8 cellular contexts compared by ENCODE assay signal in the genomic region with DNA sequence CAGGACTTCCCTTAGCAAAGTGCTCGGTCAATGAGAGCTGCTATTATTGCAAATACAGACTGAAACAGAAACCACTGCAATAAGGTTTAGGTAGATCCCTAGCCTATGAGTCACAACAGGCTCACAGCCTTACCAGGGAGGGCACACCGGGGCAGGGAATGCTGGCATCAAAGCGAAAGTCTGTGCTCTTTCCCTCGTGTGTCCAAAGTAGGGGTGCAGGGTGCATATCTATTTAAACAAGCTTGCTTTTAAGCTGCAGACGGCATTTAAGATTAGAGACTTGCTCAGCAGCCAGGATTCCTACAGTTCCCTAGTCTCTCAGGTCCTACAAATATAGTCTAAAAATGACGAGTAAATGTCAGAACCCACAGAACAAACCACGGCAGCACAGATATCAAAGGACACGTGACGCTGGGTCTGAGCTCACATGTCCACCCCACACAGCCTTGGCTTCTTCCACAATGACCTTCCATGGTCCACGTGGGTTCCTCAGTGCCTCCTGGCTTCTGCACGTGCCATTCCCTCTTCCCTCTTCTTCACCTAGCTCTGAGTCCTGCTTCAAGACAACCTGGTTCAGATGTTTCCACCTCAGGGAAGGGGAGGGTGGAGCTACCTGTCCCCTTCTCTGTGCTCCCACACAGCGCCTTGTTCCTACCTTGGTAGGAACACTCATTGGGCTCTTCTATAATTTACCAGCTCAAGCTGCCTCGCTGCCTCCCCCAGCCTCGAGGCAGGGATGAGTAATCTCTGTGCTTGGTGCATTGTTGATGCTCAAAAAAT.
DNase-seq lines count a peak whose midpoint lies in the region; ATAC-seq and TF ChIP-seq lines count a peak whose summit lies in the region.

No MANE protein-coding gene starts in this region.

- H3K27ac ChIP-seq in cardiac muscle cell = peak overlapping the region; percentile 66

- no peaks in the 10 kb centered on the region for H3K36me3 Mint-ChIP-seq in activated CD4-positive, alpha-beta memory T cell treated with anti-CD3 and anti-CD28 coated beads, Interleukin-2, amount 10 ng/mL, durations not matched to agents 7 days and 5 days (ENCODE audit: low read depth)
- peaks cover 15 to 18% of the 10 kb centered on the region in 2 donors for H3K36me3 Mint-ChIP-seq in CD14-positive monocyte

- no peaks in the 10 kb centered on the region for H3K9me3 ChIP-seq in cardiac muscle cell (ENCODE audit: low read depth)

- no peaks in the 10 kb centered on the region for H3K9me3 Mint-ChIP-seq in activated CD4-positive, alpha-beta memory T cell treated with anti-CD3 and anti-CD28 coated beads, Interleukin-2, amount 10 ng/mL, durations not matched to agents 7 days and 5 days
- H3K9me3 Mint-ChIP-seq in CD14-positive monocyte = no peaks in the 10 kb centered on the region

- POLR2A ChIA-PET in activated CD4-positive, alpha-beta memory T cell treated with anti-CD3 and anti-CD28 coated beads, Interleukin-2, amount 10 ng/mL, durations not matched to agents 7 days and 5 days (lab: Charles Lee) = interaction anchor here (0.9 to 2.3 kb wide), 2 partner anchors 8 to 16 kb away, joined by 3 to 6 read pairs; no protein-coding TSS in a partner anchor

- CTCF ChIA-PET in activated CD4-positive, alpha-beta memory T cell treated with anti-CD3 and anti-CD28 coated beads, Interleukin-2, amount 10 ng/mL, durations not matched to agents 7 days and 5 days (lab: Charles Lee) = interaction anchor here (0.8 to 2.3 kb wide), 3 partner anchors 8 to 106 kb away, joined by 3 to 11 read pairs (median 3); no protein-coding TSS in a partner anchor

- H3K27me3 ChIP-seq in cardiac muscle cell = no peaks in the 10 kb centered on the region

- intact Hi-C loops in CD14-positive monocyte (cut with micrococcal nuclease) = no loop called here

- H3K4me1 Mint-ChIP-seq in activated CD4-positive, alpha-beta memory T cell treated with anti-CD3 and anti-CD28 coated beads, Interleukin-2, amount 10 ng/mL, durations not matched to agents 7 days and 5 days = peaks cover 15% of the 10 kb centered on the region
- peaks cover 2% of the 10 kb centered on the region for H3K4me1 Mint-ChIP-seq in CD14-positive monocyte

- peak overlapping the region; percentile 26 for H3K4me3 Mint-ChIP-seq in activated CD4-positive, alpha-beta memory T cell treated with anti-CD3 and anti-CD28 coated beads, Interleukin-2, amount 10 ng/mL, durations not matched to agents 7 days and 5 days
- H3K4me3 Mint-ChIP-seq in CD14-positive monocyte = no peak overlapping the region

- no peak for TF ChIP-seq CTCF in AG09309 (IDR thresholded peaks at IDR 0.05; ENCODE audit: control insufficient read depth, insufficient read depth, low read depth, low read length, missing control alignments)
- no peak for TF ChIP-seq CTCF in cardiac muscle cell (IDR thresholded peaks at IDR 0.05; ENCODE audit: low read depth, low read length)
- TF ChIP-seq CTCF in CD14-positive monocyte (IDR thresholded peaks at IDR 0.05) = no peak

- ATAC-seq in GM19324 (IDR thresholded peaks at IDR 0.05; ENCODE audit: low FRiP score, unreplicated experiment) (peak; percentile 68), HG03378 (IDR thresholded peaks at IDR 0.05; ENCODE audit: unreplicated experiment) (peak; percentile 80)

- no peaks in the 10 kb centered on the region for H3K27me3 Mint-ChIP-seq in activated CD4-positive, alpha-beta memory T cell treated with anti-CD3 and anti-CD28 coated beads, Interleukin-2, amount 10 ng/mL, durations not matched to agents 7 days and 5 days
- H3K27me3 Mint-ChIP-seq in CD14-positive monocyte (ENCODE audit: low read depth in 3 of 3) = peaks cover 0 to 2% (median 0%) of the 10 kb centered on the region in 3 donors

- no peaks in the 10 kb centered on the region for H3K36me3 ChIP-seq in cardiac muscle cell

- peak; percentile 25 for DNase-seq in AG09309 (ENCODE audit: low read depth)
- peak; percentile 40 for DNase-seq in activated CD4-positive, alpha-beta memory T cell treated with anti-CD3 and anti-CD28 coated beads, Interleukin-2, amount 10 ng/mL, durations not matched to agents 7 days and 5 days
- peak in 1 of 2 donors; percentile 68 for DNase-seq in cardiac muscle cell (ENCODE audit: low read depth in 1 of 2, low spot score in 1 of 2)
- peak; percentile 40 for DNase-seq in stimulated activated CD4-positive, alpha-beta T cell treated with anti-CD3 and anti-CD28 coated beads, Interleukin-4, amount 100 ng/mL, for 24 hours
- DNase-seq in NCI-H1930 (lab: John Stamatoyannopoulos, UW) = no peak
- DNase-seq in CD14-positive monocyte (ENCODE audit: low spot score) = no peak

- peak overlapping the region; percentile 40 for H3K27ac Mint-ChIP-seq in activated CD4-positive, alpha-beta memory T cell treated with anti-CD3 and anti-CD28 coated beads, Interleukin-2, amount 10 ng/mL, durations not matched to agents 7 days and 5 days
- H3K27ac Mint-ChIP-seq in CD14-positive monocyte = peak overlapping the region in 3 of 7 donors; percentile 5 to 30 (median 12)

- H3K4me1 ChIP-seq in cardiac muscle cell (ENCODE audit: low read depth) = peaks cover 55% of the 10 kb centered on the region

- H3K4me3 ChIP-seq in AG09309 (ENCODE audit: control insufficient read depth, low read depth, low read length) (peak overlapping the region; percentile 19; the same call in 1 of the 2 replicates), cardiac muscle cell (no peak overlapping the region)

Comparison
In these comparisons a context has a peak if more than half of its experiments do, and no peak if none do; other contexts are left out.
1. DNase-seq: peak in AG09309 (single experiment), activated CD4-positive, alpha-beta memory T cell treated with anti-CD3 and anti-CD28 coated beads, Interleukin-2, amount 10 ng/mL, durations not matched to agents 7 days and 5 days (single experiment) and stimulated activated CD4-positive, alpha-beta T cell treated with anti-CD3 and anti-CD28 coated beads, Interleukin-4, amount 100 ng/mL, for 24 hours (single experiment); none in NCI-H1930 (0 of 2) and CD14-positive monocyte (single experiment).